ENCODE assay signal across 27 cellular contexts in the genomic region with DNA sequence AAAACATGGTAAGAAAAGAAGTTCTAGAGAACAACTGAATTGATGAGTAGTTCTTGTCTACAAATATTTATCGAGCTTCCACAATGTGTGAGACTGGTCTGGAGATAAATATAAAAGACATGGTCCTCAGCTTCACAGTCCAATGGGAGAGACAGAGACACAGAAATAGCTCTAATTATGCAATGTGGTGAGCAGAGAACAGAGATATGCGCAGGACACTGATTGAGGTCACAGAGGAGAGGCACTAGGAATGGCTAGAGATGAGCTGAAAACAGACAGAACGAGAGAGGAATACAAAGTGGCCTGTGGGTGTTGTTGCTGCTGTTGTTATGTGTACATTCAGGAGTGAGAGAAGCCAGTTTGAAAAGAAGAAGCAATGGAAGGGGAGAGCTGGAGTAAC. TPM values are rescaled to one million over a fixed set of nuclear protein-coding genes. Genes with fewer than 3 reads are reported as not detected.
DNase-seq lines count a peak whose midpoint lies in the region; ATAC-seq, FAIRE-seq and TF ChIP-seq lines count a peak whose summit lies in the region.
"Had no signal": no experiment of that assay in that cellular context is flagged by ENCODE, and none has a peak within 500 bp of the region (broad histone marks: within the 10 kb centered on the region; RNA-seq: fewer than 3 reads in every experiment).

No MANE protein-coding gene starts in this region.

- no peak overlapping the region for H3K4me2 ChIP-seq in hepatocyte

- CTCF ChIA-PET in AG04450 (lab: Charles Lee) = interaction anchor here (0.6 to 2.8 kb wide), 4 partner anchors 69 to 268 kb away, joined by 3 to 17 read pairs (median 3); no protein-coding TSS in a partner anchor
- CTCF ChIA-PET in activated CD4-positive, alpha-beta T cell treated with anti-CD3 and anti-CD28 coated beads for 36 hours (lab: Charles Lee) = interaction anchor here (0.6 to 4.0 kb wide), 3 partner anchors 36 to 585 kb away, joined by 3 to 13 read pairs (median 3); no protein-coding TSS in a partner anchor

- H3K9me2 ChIP-seq in hepatocyte (replicated peaks; ENCODE audit: insufficient read depth) = no peaks in the 10 kb centered on the region

- peaks cover 6% of the 10 kb centered on the region for H3K4me1 Mint-ChIP-seq in T-helper 17 cell
- peaks cover 9% of the 10 kb centered on the region for H3K4me1 Mint-ChIP-seq in activated CD4-positive, alpha-beta T cell treated with anti-CD3 and anti-CD28 coated beads for 36 hours

- no peaks in the 10 kb centered on the region for H3K9me3 Mint-ChIP-seq in activated CD4-positive, alpha-beta T cell treated with anti-CD3 and anti-CD28 coated beads for 36 hours (ENCODE audit: low read depth)
- H3K9me3 Mint-ChIP-seq: activated T-cell treated with anti-CD3 and anti-CD28 coated beads, Interleukin-2, amount 50 U/mL, for 72 hours; CD4-positive, alpha-beta memory T cell; naive thymus-derived CD8-positive, alpha-beta T cell; T-helper 1 cell treated with Interleukin-12 subunit alpha and Interleukin-12 subunit beta and Interleukin-4 antibody, amounts not matched to agents 30 μg/mL and 1 μg/mL, for 36 hours had no signal

- peak overlapping the region; percentile 39 for H3K27ac ChIP-seq in AG04450 (ENCODE audit: low read depth, low read length)
- peak overlapping the region; percentile 29 for H3K27ac ChIP-seq in hepatocyte
- H3K27ac ChIP-seq in kidney (ENCODE audit: low read depth in 2 of 2, low read length in 2 of 2) = no peak overlapping the region
- H3K27ac ChIP-seq: testis had no signal

- no peaks in the 10 kb centered on the region for H3K36me3 ChIP-seq in hepatocyte (replicated peaks; ENCODE audit: insufficient read depth, low read depth)
- H3K36me3 ChIP-seq in kidney (ENCODE audit: control insufficient read depth in 1 of 2, insufficient read depth in 2 of 2, low read length in 2 of 2) = no peaks in the 10 kb centered on the region

- no peak overlapping the region for H3K9ac ChIP-seq in kidney (ENCODE audit: low read length in 2 of 2)

- ATAC-seq in T-helper 17 cell = no peak
- no peak for ATAC-seq in activated CD4-positive, alpha-beta T cell treated with anti-CD3 and anti-CD28 coated beads for 36 hours
- ATAC-seq: activated CD4-positive, CD25-positive, alpha-beta regulatory T cell treated with anti-CD3 and anti-CD28 coated beads, Interleukin-2, amount 50 U/mL, for 24 hours; activated T-cell treated with anti-CD3 and anti-CD28 coated beads, Interleukin-2, amount 50 U/mL, for 72 hours; naive thymus-derived CD8-positive, alpha-beta T cell; SK-N-SH treated with all-trans-retinoic acid at 6 μM for 48 hours; stimulated activated naive CD8-positive, alpha-beta T cell treated with anti-CD3 and anti-CD28 coated beads, Interleukin-15, Interleukin-2, amounts not matched to agents 100 U/mL and 50 U/mL, for 24 hours had no signal

- POLR2A ChIA-PET in AG04450 (lab: Yijun Ruan, JAX) = interaction anchor here (0.5 to 0.8 kb wide), 4 partner anchors 21 to 299 kb away, joined by 3 to 5 read pairs (median 4); no protein-coding TSS in a partner anchor
- POLR2A ChIA-PET in activated CD4-positive, alpha-beta T cell treated with anti-CD3 and anti-CD28 coated beads for 36 hours (lab: Charles Lee) = interaction anchor here (0.7 kb wide), 1 partner anchor 422 kb away, joined by 3 read pairs; a partner anchor contains a TSS

- H3K27me3 ChIP-seq in AG04450 (ENCODE audit: control insufficient read depth, insufficient read depth, low read length) (no peaks in the 10 kb centered on the region), hepatocyte (no peaks in the 10 kb centered on the region)
- H3K27me3 ChIP-seq: testis had no signal

- no peak for TF ChIP-seq CTCF in AG04450 (IDR thresholded peaks at IDR 0.05; ENCODE audit: low read depth, low read length)
- no peak for TF ChIP-seq CTCF in fibroblast of villous mesenchyme (IDR thresholded peaks at IDR 0.05; ENCODE audit: insufficient read depth, low read depth, low read length)
- TF ChIP-seq CTCF in hepatocyte (IDR thresholded peaks at IDR 0.05; ENCODE audit: poor library complexity) = no peak
- TF ChIP-seq CTCF in kidney (IDR thresholded peaks at IDR 0.05; ENCODE audit: borderline replicate concordance, extremely low read depth, insufficient read depth) = no peak

- no peak for FAIRE-seq in kidney (lab: Jason Lieb, UNC)
- FAIRE-seq: A204.1, GM18507, small intestine had no signal

- WGBS in hepatocyte (ENCODE audit: low lambda C conversion rate, missing lambda C conversion rate) = 72% methylated on average over 3 of the region's 3 CpGs

- intact Hi-C loops in kidney (cut with DNase I) = loop anchor here (10.0 kb wide), 1 partner anchor 262 kb away; no protein-coding TSS in a partner anchor
- intact Hi-C loops in activated CD4-positive, alpha-beta T cell treated with anti-CD3 and anti-CD28 coated beads for 36 hours (cut with DNase I, micrococcal nuclease) = no loop called here

- no peak overlapping the region for H3K4me3 ChIP-seq in AG04450 (ENCODE audit: low read depth, low read length)
- no peak overlapping the region for H3K4me3 ChIP-seq in fibroblast of villous mesenchyme (ENCODE audit: low read depth, low read length)
- H3K4me3 ChIP-seq in hepatocyte = no peak overlapping the region
- H3K4me3 ChIP-seq in kidney (ENCODE audit: low read length in 2 of 2) = no peak overlapping the region
- H3K4me3 ChIP-seq: testis had no signal

- H3K9me3 ChIP-seq in AG04450 (ENCODE audit: control insufficient read depth, insufficient read depth, low read length) (no peaks in the 10 kb centered on the region), T-helper 17 cell (ENCODE audit: control insufficient read depth, low read length, poor library complexity, severe bottlenecking) (no peaks in the 10 kb centered on the region), hepatocyte (ENCODE audit: low read depth) (no peaks in the 10 kb centered on the region), kidney (ENCODE audit: control insufficient read depth in 1 of 2, low read length in 2 of 2) (no peaks in the 10 kb centered on the region)
- H3K9me3 ChIP-seq: testis had no signal

- peak overlapping the region; percentile 72 for H3K27ac Mint-ChIP-seq in T-helper 17 cell
- no peak overlapping the region for H3K27ac Mint-ChIP-seq in activated CD4-positive, alpha-beta T cell treated with anti-CD3 and anti-CD28 coated beads for 36 hours
- H3K27ac Mint-ChIP-seq: activated T-cell treated with anti-CD3 and anti-CD28 coated beads, Interleukin-2, amount 50 U/mL, for 72 hours; naive thymus-derived CD8-positive, alpha-beta T cell; T-helper 1 cell treated with Interleukin-12 subunit alpha and Interleukin-12 subunit beta and Interleukin-4 antibody, amounts not matched to agents 30 μg/mL and 1 μg/mL, for 36 hours had no signal

- no peak overlapping the region for H3K4me3 Mint-ChIP-seq in T-helper 17 cell
- no peak overlapping the region for H3K4me3 Mint-ChIP-seq in activated CD4-positive, alpha-beta T cell treated with anti-CD3 and anti-CD28 coated beads for 36 hours
- H3K4me3 Mint-ChIP-seq: activated T-cell treated with anti-CD3 and anti-CD28 coated beads, Interleukin-2, amount 50 U/mL, for 72 hours; CD4-positive, alpha-beta memory T cell; naive thymus-derived CD8-positive, alpha-beta T cell; T-helper 1 cell treated with Interleukin-12 subunit alpha and Interleukin-12 subunit beta and Interleukin-4 antibody, amounts not matched to agents 30 μg/mL and 1 μg/mL, for 36 hours had no signal

- peaks cover 7% of the 10 kb centered on the region for H3K27me3 Mint-ChIP-seq in T-helper 17 cell
- H3K27me3 Mint-ChIP-seq in activated CD4-positive, alpha-beta T cell treated with anti-CD3 and anti-CD28 coated beads for 36 hours = peaks cover 8% of the 10 kb centered on the region

- H4K20me1 ChIP-seq in hepatocyte (ENCODE audit: insufficient read depth, poor library complexity, severe bottlenecking) = no peaks in the 10 kb centered on the region

- no peaks in the 10 kb centered on the region for H3K79me2 ChIP-seq in hepatocyte

- H2AFZ ChIP-seq in hepatocyte = no peak overlapping the region

- H3K36me3 Mint-ChIP-seq in T-helper 17 cell (ENCODE audit: low read depth) = peaks cover 4% of the 10 kb centered on the region
- no peaks in the 10 kb centered on the region for H3K36me3 Mint-ChIP-seq in activated CD4-positive, alpha-beta T cell treated with anti-CD3 and anti-CD28 coated beads for 36 hours (ENCODE audit: low read depth)

- DNase-seq in AG04450 (ENCODE audit: low read depth, low spot score) (no peak), T-helper 17 cell (no peak), fibroblast of villous mesenchyme (ENCODE audit: low read depth) (peak; percentile 56), hepatocyte (ENCODE audit: low spot score) (no peak), kidney (no peak), CD1c-positive myeloid dendritic cell (ENCODE audit: extremely low spot score) (no peak), islet precursor cell (no peak)
- DNase-seq in activated CD4-positive, alpha-beta T cell treated with anti-CD3 and anti-CD28 coated beads for 36 hours = no peak
- DNase-seq: activated CD4-positive, alpha-beta T cell treated with anti-CD3 and anti-CD28 coated beads, Interleukin-2, amount 50 U/mL, for 48 hours; activated T-cell treated with anti-CD3 and anti-CD28 coated beads, Interleukin-2, amount 50 U/mL, for 72 hours; CD4-positive, alpha-beta memory T cell; cerebellar nuclear complex; DMS 273 treated with DMSO at 0.1 percent for 48 hours; EL; midbrain; naive thymus-derived CD8-positive, alpha-beta T cell; NCI-H1105 treated with DMSO at 0.1 percent for 48 hours; NCI-H187 treated with DMSO at 0.1 percent for 48 hours; NCI-H510A treated with DMSO at 0.1 percent for 48 hours; small intestine; stimulated activated naive CD8-positive, alpha-beta T cell treated with anti-CD3 and anti-CD28 coated beads, Interleukin-15, Interleukin-2, amounts not matched to agents 100 U/mL and 50 U/mL, for 24 hours; testis had no signal

- no peaks in the 10 kb centered on the region for H3K4me1 ChIP-seq in hepatocyte (ENCODE audit: insufficient read depth)
- no peaks in the 10 kb centered on the region for H3K4me1 ChIP-seq in kidney (ENCODE audit: control insufficient read depth in 1 of 2, insufficient read depth in 1 of 2, low read depth in 1 of 2, low read length in 2 of 2)
- H3K4me1 ChIP-seq: testis had no signal

RNA-seq across cellular contexts. Expression of a gene that starts 53.2 kb away (rescaled TPM):
- polyA plus RNA-seq in AG04450 (2011; rRNA removed) (24.9 and 30.0 TPM in 2 replicates), hepatocyte (11.4 and 15.7 TPM in 2 replicates), kidney (ENCODE audit: insufficient read depth, low read depth, low replicate concordance) (9.2 TPM)
- polyA minus RNA-seq in AG04450 (2011; rRNA and poly(A)+ RNA removed) = 14.7 and 19.9 TPM in 2 replicates
- total RNA-seq in T-helper 17 cell (10 to 100 TPM; 22.7 to 25.4 TPM), fibroblast of villous mesenchyme (23.8 and 31.1 TPM in 2 replicates), hepatocyte (27.1 and 32.1 TPM in 2 replicates), kidney (25.1 TPM)
- 10 to 100 TPM; 31.8 to 40.5 TPM for total RNA-seq in activated CD4-positive, alpha-beta T cell treated with anti-CD3 and anti-CD28 coated beads for 36 hours

RNA-seq across cellular contexts. Expression of a gene that starts 53.3 kb away (rescaled TPM):
- polyA plus RNA-seq in AG04450 (2011; rRNA removed) (3.7 and 4.0 TPM in 2 replicates), hepatocyte (5.5 and 6.2 TPM in 2 replicates), kidney (ENCODE audit: insufficient read depth, low read depth, low replicate concordance) (3.4 TPM)
- 1.6 and 2.3 TPM in 2 replicates for polyA minus RNA-seq in AG04450 (2011; rRNA and poly(A)+ RNA removed)
- total RNA-seq in T-helper 17 cell (1 to 10 TPM; 3.4 to 5.0 TPM), fibroblast of villous mesenchyme (4.2 and 4.7 TPM in 2 replicates), hepatocyte (3.3 and 4.3 TPM in 2 replicates), kidney (5.5 TPM)
- 10 to 100 TPM; 10.1 to 13.6 TPM for total RNA-seq in activated CD4-positive, alpha-beta T cell treated with anti-CD3 and anti-CD28 coated beads for 36 hours

Comparison
In these comparisons a context has a peak if more than half of its experiments do, and no peak if none do; other contexts are left out.
1. H3K27ac ChIP-seq: peak in AG04450 (single experiment) and hepatocyte (single experiment); none in kidney (0 of 2).